ENCODE assay signal across 28 cellular contexts in genomic region chr5:25649628-25650265, GRCh38.
DNase-seq lines count a peak whose midpoint lies in the region; ATAC-seq, FAIRE-seq and TF ChIP-seq lines count a peak whose summit lies in the region.
"Had no signal": no experiment of that assay in that cellular context is flagged by ENCODE, and none has a peak within 500 bp of the region (broad histone marks: within the 10 kb centered on the region; RNA-seq: fewer than 3 reads in every experiment).

No MANE protein-coding gene starts in this region.

- POLR2A ChIA-PET in PC-3 (lab: Charles Lee; ENCODE audit: unreplicated experiment), result no interaction called here
- POLR2A ChIA-PET in activated CD8-positive, alpha-beta T cell treated with anti-CD3 and anti-CD28 coated beads for 36 hours (lab: Charles Lee), result no interaction called here

- H3K4me3 ChIP-seq in PC-3 (ENCODE audit: low read length) (no peak overlapping the region), bronchial epithelial cell (ENCODE audit: low read depth, low read length) (no peak overlapping the region)
- H3K4me3 ChIP-seq: BLaER1, GM23338 had no signal

- H3K27me3 ChIP-seq in PC-3 (ENCODE audit: low read length) (no peaks in the 10 kb centered on the region), bronchial epithelial cell (ENCODE audit: control insufficient read depth, insufficient read depth, low read length) (no peaks in the 10 kb centered on the region)
- H3K27me3 ChIP-seq: BLaER1 had no signal

- H3K4me1 ChIP-seq in PC-3 (ENCODE audit: insufficient read depth, low read length), result peaks cover 3% of the 10 kb centered on the region; the same call in 1 of the 2 replicates
- H3K4me1 ChIP-seq: BLaER1 had no signal

- TF ChIP-seq CTCF in PC-3 (conservative IDR thresholded peaks at IDR 0.05; ENCODE audit: low read depth, low read length) (no peak), bronchial epithelial cell (IDR thresholded peaks at IDR 0.05; ENCODE audit: insufficient read depth, low read length, severe bottlenecking) (no peak)
- no peak for TF ChIP-seq CTCF in activated CD8-positive, alpha-beta T cell treated with anti-CD3 and anti-CD28 coated beads for 36 hours (IDR thresholded peaks at IDR 0.05)

- FAIRE-seq in bronchial epithelial cell (lab: Jason Lieb, UNC), result no peak
- FAIRE-seq in urothelium cell line (lab: Jason Lieb, UNC), result no peak
- FAIRE-seq: GM18507, HepG2 had no signal

- H3K4me2 ChIP-seq in PC-3 (ENCODE audit: low read length), result no peak overlapping the region
- H3K4me2 ChIP-seq: BLaER1, GM23338, SK-N-SH had no signal

- H3K9me3 ChIP-seq in PC-3 (ENCODE audit: low read length), result no peaks in the 10 kb centered on the region
- H3K9me3 ChIP-seq: BLaER1, SK-N-SH had no signal

- no peaks in the 10 kb centered on the region for H3K4me1 Mint-ChIP-seq in activated CD8-positive, alpha-beta T cell treated with anti-CD3 and anti-CD28 coated beads for 36 hours (ENCODE audit: low read depth)
- H3K4me1 Mint-ChIP-seq: CD4-positive, CD25-positive, alpha-beta regulatory T cell; GM23338 had no signal

- ATAC-seq in Right ventricle myocardium inferior (no peak), Right ventricle myocardium superior (ENCODE audit: poor library complexity) (no peak), PC-3 (peak; percentile 33)
- ATAC-seq in activated CD8-positive, alpha-beta T cell treated with anti-CD3 and anti-CD28 coated beads for 36 hours, result no peak
- ATAC-seq: GM23338, HCT116, HepG2 had no signal

- no peaks in the 10 kb centered on the region for H3K9me2 ChIP-seq in PC-3 (replicated peaks; ENCODE audit: low read length)
- H3K9me2 ChIP-seq: SK-N-SH had no signal

- peaks cover 22% of the 10 kb centered on the region for H3K9me3 Mint-ChIP-seq in activated CD8-positive, alpha-beta T cell treated with anti-CD3 and anti-CD28 coated beads for 36 hours

- no peaks in the 10 kb centered on the region for H4K20me1 ChIP-seq in PC-3 (ENCODE audit: low read length)
- H4K20me1 ChIP-seq: BLaER1 had no signal

- CTCF ChIA-PET in PC-3 (lab: Charles Lee), result no interaction called here
- CTCF ChIA-PET in activated CD8-positive, alpha-beta T cell treated with anti-CD3 and anti-CD28 coated beads for 36 hours (lab: Charles Lee), result no interaction called here

- H3F3A ChIP-seq in PC-3 (ENCODE audit: low read length, unreplicated experiment), result no peaks in the 10 kb centered on the region

- no peak overlapping the region for H3K9ac ChIP-seq in PC-3 (ENCODE audit: low read length)
- H3K9ac ChIP-seq: BLaER1, SK-N-SH had no signal

- H2AFZ ChIP-seq in PC-3 (ENCODE audit: low read length), result no peak overlapping the region
- H2AFZ ChIP-seq: GM23338 had no signal

- H3K36me3 Mint-ChIP-seq in activated CD8-positive, alpha-beta T cell treated with anti-CD3 and anti-CD28 coated beads for 36 hours (ENCODE audit: low read depth), result no peaks in the 10 kb centered on the region
- H3K36me3 Mint-ChIP-seq: CD4-positive, CD25-positive, alpha-beta regulatory T cell had no signal

- no peaks in the 10 kb centered on the region for H3K27me3 Mint-ChIP-seq in activated CD8-positive, alpha-beta T cell treated with anti-CD3 and anti-CD28 coated beads for 36 hours
- H3K27me3 Mint-ChIP-seq: CD4-positive, CD25-positive, alpha-beta regulatory T cell had no signal

- DNase-seq in Right ventricle myocardium inferior (ENCODE audit: missing footprints) (peak; percentile 58), Right ventricle myocardium superior (no peak), PC-3 (peak; percentile 69), bronchial epithelial cell (ENCODE audit: low read depth) (peak; percentile 1), urothelium cell line (ENCODE audit: low spot score) (peak; percentile 5), putamen (ENCODE audit: low spot score) (no peak)
- no peak for DNase-seq in activated CD8-positive, alpha-beta T cell treated with anti-CD3 and anti-CD28 coated beads for 36 hours
- no peak for DNase-seq in stimulated activated naive CD4-positive, alpha-beta T cell (lab: John Stamatoyannopoulos, UW)
- DNase-seq: 8988T; CD4-positive, CD25-positive, alpha-beta regulatory T cell; DMS153; DND-41; Karpas-422; MV-4-11; NCI-H1105; NCI-H146; NCI-H1930; NCI-H446; NCI-H524 treated with DMSO at 0.1 percent for 48 hours; NCI-H774; RPMI8226; SK-N-SH; SW 1271 had no signal

- intact Hi-C loops in Right ventricle myocardium inferior (cut with DNase I) (no loop called here), Right ventricle myocardium superior (cut with DNase I) (no loop called here), PC-3 (cut with micrococcal nuclease) (no loop called here)
- intact Hi-C loops in activated CD8-positive, alpha-beta T cell treated with anti-CD3 and anti-CD28 coated beads for 36 hours (cut with micrococcal nuclease), result no loop called here

- no peak overlapping the region for H3K4me3 Mint-ChIP-seq in activated CD8-positive, alpha-beta T cell treated with anti-CD3 and anti-CD28 coated beads for 36 hours
- H3K4me3 Mint-ChIP-seq: CD4-positive, CD25-positive, alpha-beta regulatory T cell; GM23338 had no signal

- H3K36me3 ChIP-seq in PC-3 (ENCODE audit: low read depth, low read length) (no peaks in the 10 kb centered on the region), bronchial epithelial cell (ENCODE audit: control insufficient read depth, insufficient read depth, low read length) (no peaks in the 10 kb centered on the region)
- H3K36me3 ChIP-seq: BLaER1 had no signal

- H3K27ac ChIP-seq in PC-3 (ENCODE audit: low read length), result no peak overlapping the region
- H3K27ac ChIP-seq: BLaER1 had no signal

- BruUV-seq in PC-3 (replicated peaks; lab: Mats Ljungman, UMichigan), result no TSS peak

- no peak overlapping the region for H3K27ac Mint-ChIP-seq in activated CD8-positive, alpha-beta T cell treated with anti-CD3 and anti-CD28 coated beads for 36 hours
- H3K27ac Mint-ChIP-seq: CD4-positive, CD25-positive, alpha-beta regulatory T cell; GM23338 had no signal

- H3K79me2 ChIP-seq in PC-3 (ENCODE audit: low read length), result no peaks in the 10 kb centered on the region

Comparison
In these comparisons a context has a peak if more than half of its experiments do, and no peak if none do; other contexts are left out.
1. DNase-seq: peak in Right ventricle myocardium inferior (single experiment), PC-3 (single experiment), bronchial epithelial cell (single experiment) and urothelium cell line (single experiment); none in Right ventricle myocardium superior (single experiment), putamen (single experiment), activated CD8-positive, alpha-beta T cell treated with anti-CD3 and anti-CD28 coated beads for 36 hours (single experiment) and stimulated activated naive CD4-positive, alpha-beta T cell (0 of 6).